Comparison of ENCODE assay signal across 14 cellular contexts in the genomic region with DNA sequence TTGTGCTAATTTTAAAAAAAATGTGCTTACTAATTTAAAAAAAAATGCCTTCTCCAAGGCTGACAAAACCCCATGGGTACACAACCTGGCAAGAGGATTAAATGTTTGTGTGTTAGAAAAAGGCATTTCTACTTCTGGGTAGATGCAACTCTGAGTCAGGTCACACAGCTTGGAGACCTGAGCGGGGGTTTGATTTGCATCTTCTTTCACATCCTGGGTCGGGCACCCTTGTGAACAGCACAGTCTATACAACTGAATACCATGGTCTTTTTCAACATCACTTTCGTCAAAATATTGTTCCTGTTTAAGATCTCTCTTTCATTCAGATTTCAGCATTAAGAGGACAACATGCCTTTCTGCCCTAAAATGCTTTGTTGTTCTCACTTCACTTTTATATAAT.
A peak's percentile ranks its signal among the peaks of the same experiment; 100 is the strongest.
DNase-seq lines count a peak whose midpoint lies in the region; ATAC-seq and TF ChIP-seq lines count a peak whose summit lies in the region.
"Had no signal": no experiment of that assay in that cellular context is flagged by ENCODE, and none has a peak within 500 bp of the region (broad histone marks: within the 10 kb centered on the region; RNA-seq: fewer than 3 reads in every experiment).

No MANE protein-coding gene starts in this region.

- POLR2A ChIA-PET in MCF 10A (lab: Yijun Ruan, JAX), result no interaction called here

- TF ChIP-seq POLR2A in thyroid gland (IDR thresholded peaks at IDR 0.05), result no peak

- H3K36me3 Mint-ChIP-seq in MCF 10A (ENCODE audit: insufficient read depth, unreplicated experiment), result no peaks in the 10 kb centered on the region

- no peaks in the 10 kb centered on the region for H3K4me1 ChIP-seq in thyroid gland
- H3K4me1 ChIP-seq: Peyer's patch had no signal

- no peaks in the 10 kb centered on the region for H3K9me3 Mint-ChIP-seq in MCF 10A (ENCODE audit: unreplicated experiment)

- no peak overlapping the region for H3K27ac ChIP-seq in thyroid gland
- H3K27ac ChIP-seq: HL-60, Peyer's patch had no signal

- DNase-seq in GM12865 (ENCODE audit: low read depth) (peak; percentile 91), MCF 10A (ENCODE audit: unreplicated experiment) (no peak), RKO (ENCODE audit: low spot score) (no peak), thyroid gland (no peak), LoVo (ENCODE audit: low spot score) (no peak)
- DNase-seq: ACHN; central memory CD4-positive, alpha-beta T cell; NCI-H1417 treated with DMSO at 0.1 percent for 48 hours; stimulated activated CD4-positive, alpha-beta T cell treated with anti-CD3 and anti-CD28 coated beads, Interleukin-2, amount 100 ng/mL, for 24 hours had no signal

- H3K27ac Mint-ChIP-seq in MCF 10A (ENCODE audit: low read depth, unreplicated experiment), result no peak overlapping the region

- no peaks in the 10 kb centered on the region for H3K27me3 ChIP-seq in thyroid gland
- H3K27me3 ChIP-seq: Peyer's patch had no signal

- H3K4me1 Mint-ChIP-seq in MCF 10A (ENCODE audit: insufficient read depth, unreplicated experiment), result peaks cover 5% of the 10 kb centered on the region

- H3K9me3 ChIP-seq in thyroid gland, result no peaks in the 10 kb centered on the region
- H3K9me3 ChIP-seq: Peyer's patch had no signal

- 75 to 77% methylated on average over 3 of the region's 3 CpGs for WGBS in thyroid gland, 2 donors

- CTCF ChIA-PET in MCF 10A (lab: Yijun Ruan, JAX), result no interaction called here

- intact Hi-C loops in MCF 10A (cut with micrococcal nuclease), result no loop called here
- intact Hi-C loops in thyroid gland (cut with DNase I), result no loop called here

- TF ChIP-seq CTCF in GM12865 (IDR thresholded peaks at IDR 0.05; ENCODE audit: insufficient read depth, low read depth, low read length, missing control alignments), result no peak
- no peak for TF ChIP-seq CTCF in MCF 10A (IDR thresholded peaks at IDR 0.05; ENCODE audit: unreplicated experiment)
- no peak for TF ChIP-seq CTCF in thyroid gland (IDR thresholded peaks at IDR 0.05)

- ATAC-seq in GM19372 (IDR thresholded peaks at IDR 0.05; ENCODE audit: low read depth, unreplicated experiment) (peak; percentile 98), HG02763 (IDR thresholded peaks at IDR 0.05; ENCODE audit: unreplicated experiment) (peak; percentile 99), HG03460 (IDR thresholded peaks at IDR 0.05; ENCODE audit: unreplicated experiment) (peak; percentile 98)

- H3K27me3 Mint-ChIP-seq in MCF 10A (ENCODE audit: insufficient read depth, unreplicated experiment), result peaks cover 14% of the 10 kb centered on the region

- H3K4me3 Mint-ChIP-seq in MCF 10A (ENCODE audit: unreplicated experiment), result no peak overlapping the region

- H3K4me3 ChIP-seq in GM12865 (ENCODE audit: low read depth, low read length) (peak overlapping the region; percentile 39), thyroid gland (replicated peaks in 1 of 3) (no peak overlapping the region)
- H3K4me3 ChIP-seq: Peyer's patch had no signal

- BruUV-seq in MCF 10A (replicated peaks; lab: Mats Ljungman, UMichigan), result no TSS peak

- H3K36me3 ChIP-seq in thyroid gland, result no peaks in the 10 kb centered on the region
- H3K36me3 ChIP-seq: Peyer's patch had no signal
